Comparison of ENCODE assay signal across 8 cellular contexts in genomic region chr6:45420909-45421699, GRCh38. TPM values are rescaled to one million over a fixed set of nuclear protein-coding genes. Genes with fewer than 3 reads are reported as not detected.
A peak's percentile ranks its signal among the peaks of the same experiment; 100 is the strongest.
DNase-seq lines count a peak whose midpoint lies in the region; ATAC-seq lines count a peak whose summit lies in the region.

No MANE protein-coding gene starts in this region.

- peaks cover 3% of the 10 kb centered on the region for H3K36me3 Mint-ChIP-seq in T-helper 1 cell treated with Interleukin-12 subunit alpha and Interleukin-12 subunit beta and Interleukin-4 antibody, amounts not matched to agents 30 μg/mL and 1 μg/mL, for 36 hours (ENCODE audit: low read depth)
- H3K36me3 Mint-ChIP-seq in activated CD4-positive, alpha-beta memory T cell treated with anti-CD3 and anti-CD28 coated beads for 36 hours = peaks cover 34% of the 10 kb centered on the region

- peak overlapping the region; percentile 95 for H3K4me3 Mint-ChIP-seq in T-helper 1 cell treated with Interleukin-12 subunit alpha and Interleukin-12 subunit beta and Interleukin-4 antibody, amounts not matched to agents 30 μg/mL and 1 μg/mL, for 36 hours
- peak overlapping the region; percentile 87 for H3K4me3 Mint-ChIP-seq in activated CD4-positive, alpha-beta memory T cell treated with anti-CD3 and anti-CD28 coated beads for 36 hours

- H3K4me1 ChIP-seq in iPS-20b (ENCODE audit: insufficient read depth, low read length) (peaks cover 15% of the 10 kb centered on the region; the same call in 1 of the 2 replicates), subcutaneous abdominal adipose tissue (ENCODE audit: control insufficient read depth in 5 of 5, insufficient read depth in 5 of 5, low read length in 5 of 5) (peaks cover 0 to 46% (median 45%) of the 10 kb centered on the region in 5 donors)

- peaks cover 41% of the 10 kb centered on the region for H3K4me1 Mint-ChIP-seq in T-helper 1 cell treated with Interleukin-12 subunit alpha and Interleukin-12 subunit beta and Interleukin-4 antibody, amounts not matched to agents 30 μg/mL and 1 μg/mL, for 36 hours (ENCODE audit: low read depth)
- peaks cover 47% of the 10 kb centered on the region for H3K4me1 Mint-ChIP-seq in activated CD4-positive, alpha-beta memory T cell treated with anti-CD3 and anti-CD28 coated beads for 36 hours (ENCODE audit: low read depth)

- H3K27me3 ChIP-seq in iPS-20b (ENCODE audit: insufficient read depth, low read length) = peaks cover 99% of the 10 kb centered on the region
- peaks cover 18 to 37% (median 28%) of the 10 kb centered on the region in 5 donors for H3K27me3 ChIP-seq in subcutaneous abdominal adipose tissue (ENCODE audit: control insufficient read depth in 5 of 5, insufficient read depth in 4 of 5, low read length in 5 of 5)

- H3K4me3 ChIP-seq in iPS-20b (ENCODE audit: low read length) = peak overlapping the region; percentile 85; the same call in 1 of the 2 replicates
- peak overlapping the region; percentile 45 to 78 (median 71) for H3K4me3 ChIP-seq in subcutaneous abdominal adipose tissue (ENCODE audit: low read depth in 1 of 5, low read length in 5 of 5)

- CTCF ChIA-PET in activated CD4-positive, alpha-beta memory T cell treated with anti-CD3 and anti-CD28 coated beads for 36 hours (lab: Charles Lee) = interaction anchor here (0.7 to 3.5 kb wide), 10 partner anchors 16 to 766 kb away, joined by 3 to 16 read pairs (median 3); partner anchors contain the start of gene SUPT3H

- DNase-seq in T-helper 1 cell (no peak), cerebellum (ENCODE audit: low spot score) (no peak), SK-N-DZ (ENCODE audit: low spot score) (no peak)
- DNase-seq in activated CD4-positive, alpha-beta memory T cell treated with anti-CD3 and anti-CD28 coated beads for 36 hours = no peak

- ATAC-seq in HG03469 (IDR thresholded peaks at IDR 0.05; ENCODE audit: unreplicated experiment) = no peak

- H3K27ac ChIP-seq in iPS-20b (ENCODE audit: low read length) (no peak overlapping the region), subcutaneous abdominal adipose tissue (ENCODE audit: low read depth, low read length) (no peak overlapping the region)

- peaks cover 50% of the 10 kb centered on the region for H3K27me3 Mint-ChIP-seq in T-helper 1 cell treated with Interleukin-12 subunit alpha and Interleukin-12 subunit beta and Interleukin-4 antibody, amounts not matched to agents 30 μg/mL and 1 μg/mL, for 36 hours (ENCODE audit: low read depth)
- H3K27me3 Mint-ChIP-seq in activated CD4-positive, alpha-beta memory T cell treated with anti-CD3 and anti-CD28 coated beads for 36 hours = no peaks in the 10 kb centered on the region

- peak overlapping the region; percentile 90 for H3K27ac Mint-ChIP-seq in T-helper 1 cell treated with Interleukin-12 subunit alpha and Interleukin-12 subunit beta and Interleukin-4 antibody, amounts not matched to agents 30 μg/mL and 1 μg/mL, for 36 hours
- peak overlapping the region; percentile 97 for H3K27ac Mint-ChIP-seq in activated CD4-positive, alpha-beta memory T cell treated with anti-CD3 and anti-CD28 coated beads for 36 hours

- H3K36me3 ChIP-seq in iPS-20b (ENCODE audit: insufficient read depth, low read depth, low read length) (no peaks in the 10 kb centered on the region), subcutaneous abdominal adipose tissue (ENCODE audit: control insufficient read depth in 5 of 5, insufficient read depth in 5 of 5, low read length in 5 of 5) (no peaks in the 10 kb centered on the region)

- intact Hi-C loops in activated CD4-positive, alpha-beta memory T cell treated with anti-CD3 and anti-CD28 coated beads for 36 hours (cut with micrococcal nuclease) = loop anchor here (1.0 to 5.0 kb wide), 5 partner anchors 166 to 591 kb away; no protein-coding TSS in a partner anchor

- no peaks in the 10 kb centered on the region for H3K9me3 Mint-ChIP-seq in T-helper 1 cell treated with Interleukin-12 subunit alpha and Interleukin-12 subunit beta and Interleukin-4 antibody, amounts not matched to agents 30 μg/mL and 1 μg/mL, for 36 hours
- no peaks in the 10 kb centered on the region for H3K9me3 Mint-ChIP-seq in activated CD4-positive, alpha-beta memory T cell treated with anti-CD3 and anti-CD28 coated beads for 36 hours

- POLR2A ChIA-PET in activated CD4-positive, alpha-beta memory T cell treated with anti-CD3 and anti-CD28 coated beads for 36 hours (lab: Charles Lee) = interaction anchor here (1.2 to 4.1 kb wide), 11 partner anchors 11 to 503 kb away, joined by 3 to 27 read pairs (median 5); partner anchors contain the start of gene SUPT3H

- H3K9me3 ChIP-seq in iPS-20b (ENCODE audit: insufficient read depth, low read depth, low read length) (no peaks in the 10 kb centered on the region), subcutaneous abdominal adipose tissue (ENCODE audit: control insufficient read depth in 5 of 5, low read length in 5 of 5) (no peaks in the 10 kb centered on the region)

- H3K9ac ChIP-seq in iPS-20b (ENCODE audit: low read depth, low read length) (peak overlapping the region; percentile 8; the same call in 1 of the 2 replicates), subcutaneous abdominal adipose tissue (ENCODE audit: low read length in 5 of 5) (peak overlapping the region in 3 of 5 donors; percentile 20 to 47 (median 41))

RNA-seq across cellular contexts. Expression of gene SUPT3H, which starts 43.4 kb away (rescaled TPM):
- 10 to 100 TPM; 17.4 to 18.2 TPM for total RNA-seq in activated CD4-positive, alpha-beta memory T cell treated with anti-CD3 and anti-CD28 coated beads for 36 hours
- total RNA-seq in cerebellum = 29.9 TPM
- 5.8 and 5.9 TPM in 2 replicates for polyA plus RNA-seq in SK-N-DZ (2014; cell fraction: cytosol; rRNA removed)
- 3.6 and 15.9 TPM in 2 replicates for polyA plus RNA-seq in SK-N-DZ (2014; cell fraction: nucleus; rRNA removed)
